In the genomic region with DNA sequence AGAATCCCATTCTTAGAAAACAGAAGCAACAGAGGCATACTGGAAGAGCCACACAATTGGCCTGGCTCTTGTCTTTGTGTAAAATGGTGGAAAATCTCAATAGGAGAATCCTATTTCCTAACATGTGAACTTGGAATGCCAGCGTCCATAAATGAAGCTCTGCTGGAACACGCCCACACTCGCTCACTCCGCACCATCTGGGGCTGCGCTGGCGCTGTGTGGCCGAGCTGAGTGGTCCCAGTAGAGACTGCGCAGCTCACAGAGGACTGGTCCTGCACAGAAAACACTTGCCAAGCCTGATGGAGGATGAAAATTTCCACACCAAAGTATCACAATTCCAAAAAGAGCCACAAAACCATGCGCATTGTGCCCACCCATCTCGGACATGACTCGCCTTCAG, we compare ENCODE assay signal across 17 cellular contexts.
"Had no signal": no experiment of that assay in that cellular context is flagged by ENCODE, and none has a peak within 500 bp of the region (broad histone marks: within the 10 kb centered on the region; RNA-seq: fewer than 3 reads in every experiment).

No MANE protein-coding gene starts in this region.

- H3K36me3 ChIP-seq: transverse colon had no signal

- H3K27ac ChIP-seq: esophagus muscularis mucosa, transverse colon had no signal

- H3K27me3 ChIP-seq: esophagus muscularis mucosa, transverse colon had no signal

- H3K27ac Mint-ChIP-seq: activated CD8-positive, alpha-beta memory T cell treated with anti-CD3 and anti-CD28 coated beads, Interleukin-2, amount 10 ng/mL, durations not matched to agents 7 days and 5 days; activated naive CD4-positive, alpha-beta T cell treated with anti-CD3 and anti-CD28 coated beads, Interleukin-2, amount 50 U/mL, for 72 hours; stimulated activated effector memory CD8-positive, alpha-beta T cell treated with anti-CD3 and anti-CD28 coated beads, Interleukin-12 subunit alpha, Interleukin-12 subunit beta, amount 100 ng/mL, for 72 hours had no signal

- H3K9me3 ChIP-seq: esophagus muscularis mucosa, transverse colon had no signal

- H3K36me3 Mint-ChIP-seq: activated CD8-positive, alpha-beta memory T cell treated with anti-CD3 and anti-CD28 coated beads, Interleukin-2, amount 10 ng/mL, durations not matched to agents 7 days and 5 days; activated naive CD4-positive, alpha-beta T cell treated with anti-CD3 and anti-CD28 coated beads, Interleukin-2, amount 50 U/mL, for 72 hours; stimulated activated effector memory CD8-positive, alpha-beta T cell treated with anti-CD3 and anti-CD28 coated beads, Interleukin-12 subunit alpha, Interleukin-12 subunit beta, amount 100 ng/mL, for 72 hours had no signal

- H3K4me1 ChIP-seq: transverse colon had no signal

- H3K4me3 ChIP-seq: esophagus muscularis mucosa, transverse colon had no signal

- H3K4me3 Mint-ChIP-seq: activated CD8-positive, alpha-beta memory T cell treated with anti-CD3 and anti-CD28 coated beads, Interleukin-2, amount 10 ng/mL, durations not matched to agents 7 days and 5 days; activated T-cell treated with anti-CD3 and anti-CD28 coated beads, Interleukin-2, amount 50 U/mL, for 4 hours; brain; stimulated activated effector memory CD8-positive, alpha-beta T cell treated with anti-CD3 and anti-CD28 coated beads, Interleukin-12 subunit alpha, Interleukin-12 subunit beta, amount 100 ng/mL, for 72 hours had no signal

- H3K27me3 Mint-ChIP-seq: activated CD8-positive, alpha-beta memory T cell treated with anti-CD3 and anti-CD28 coated beads, Interleukin-2, amount 10 ng/mL, durations not matched to agents 7 days and 5 days; brain; progenitor cell of endocrine pancreas had no signal

- DNase-seq: activated CD4-positive, alpha-beta T cell treated with anti-CD3 and anti-CD28 coated beads, Interleukin-2, amount 50 U/mL, for 4 hours; activated CD4-positive, CD25-positive, alpha-beta regulatory T cell treated with anti-CD3 and anti-CD28 coated beads, Interleukin-2, amount 50 U/mL, for 72 hours; activated CD8-positive, alpha-beta memory T cell treated with anti-CD3 and anti-CD28 coated beads, Interleukin-2, amount 10 ng/mL, durations not matched to agents 7 days and 5 days; activated effector memory CD4-positive, alpha-beta T cell treated with anti-CD3 and anti-CD28 coated beads, Interleukin-2, amount 50 U/mL, for 16 hours; activated T-cell treated with anti-CD3 and anti-CD28 coated beads, Interleukin-2, amount 50 U/mL, for 4 hours; amniotic stem cell; cerebellar nuclear complex; left ventricle myocardium superior; mesendoderm; right cardiac atrium; T-helper 2 cell; transverse colon had no signal

- ATAC-seq: activated CD8-positive, alpha-beta memory T cell treated with anti-CD3 and anti-CD28 coated beads, Interleukin-2, amount 10 ng/mL, durations not matched to agents 7 days and 5 days; activated naive CD4-positive, alpha-beta T cell treated with anti-CD3 and anti-CD28 coated beads, Interleukin-2, amount 50 U/mL, for 72 hours; activated T-cell treated with anti-CD3 and anti-CD28 coated beads, Interleukin-2, amount 50 U/mL, for 4 hours; left ventricle myocardium superior; right cardiac atrium; stimulated activated effector memory CD8-positive, alpha-beta T cell treated with anti-CD3 and anti-CD28 coated beads, Interleukin-12 subunit alpha, Interleukin-12 subunit beta, amount 100 ng/mL, for 72 hours had no signal

- H3K4me1 Mint-ChIP-seq: activated CD8-positive, alpha-beta memory T cell treated with anti-CD3 and anti-CD28 coated beads, Interleukin-2, amount 10 ng/mL, durations not matched to agents 7 days and 5 days; stimulated activated effector memory CD8-positive, alpha-beta T cell treated with anti-CD3 and anti-CD28 coated beads, Interleukin-12 subunit alpha, Interleukin-12 subunit beta, amount 100 ng/mL, for 72 hours had no signal

- H3K9me3 Mint-ChIP-seq: activated naive CD4-positive, alpha-beta T cell treated with anti-CD3 and anti-CD28 coated beads, Interleukin-2, amount 50 U/mL, for 72 hours; activated T-cell treated with anti-CD3 and anti-CD28 coated beads, Interleukin-2, amount 50 U/mL, for 4 hours; brain; stimulated activated effector memory CD8-positive, alpha-beta T cell treated with anti-CD3 and anti-CD28 coated beads, Interleukin-12 subunit alpha, Interleukin-12 subunit beta, amount 100 ng/mL, for 72 hours had no signal
